ENCODE assay signal across 25 cellular contexts in genomic region chr5:96413028-96413427, GRCh38. TPM values are rescaled to one million over a fixed set of nuclear protein-coding genes. Genes with fewer than 3 reads are reported as not detected.
"Had no signal": no experiment of that assay in that cellular context is flagged by ENCODE, and none has a peak within 500 bp of the region (broad histone marks: within the 10 kb centered on the region; RNA-seq: fewer than 3 reads in every experiment).

No MANE protein-coding gene starts in this region.

- H3K4me3 ChIP-seq: ascending aorta, K562 had no signal

- H3K27me3 ChIP-seq: ascending aorta had no signal

- FAIRE-seq: K562, RCC 7860, TTC549 had no signal

- ATAC-seq: activated CD8-positive, alpha-beta memory T cell treated with anti-CD3 and anti-CD28 coated beads, Interleukin-2, amount 10 ng/mL, durations not matched to agents 7 days and 5 days; K562; PC-3; T-helper 17 cell had no signal

- H3K4me1 ChIP-seq: ascending aorta had no signal

- H3K9me3 ChIP-seq: ascending aorta had no signal

- DNase-seq: activated B cell treated with CpG ODN at 0.5 μM for 24 hours; activated CD4-positive, alpha-beta T cell treated with anti-CD3 and anti-CD28 coated beads for 1 hour; activated CD4-positive, alpha-beta T cell treated with anti-CD3 and anti-CD28 coated beads, Interleukin-2, amount 10 ng/mL, durations not matched to agents 24 days and 14 days; activated CD4-positive, alpha-beta T cell treated with anti-CD3 and anti-CD28 coated beads, Interleukin-2, amount 50 U/mL, for 48 hours; activated CD8-positive, alpha-beta memory T cell treated with anti-CD3 and anti-CD28 coated beads, Interleukin-2, amount 10 ng/mL, durations not matched to agents 7 days and 5 days; activated effector memory CD4-positive, alpha-beta T cell treated with Interleukin-2 at 50 U/mL for 16 hours; activated naive CD4-positive, alpha-beta T cell; activated T-cell treated with anti-CD3 and anti-CD28 coated beads, Interleukin-2, amount 50 U/mL, for 24 hours; Karpas-422; NCI-H1105 treated with DMSO at 0.1 percent for 48 hours; NCI-H1436 treated with DMSO at 0.1 percent for 48 hours; NCI-H187 treated with DMSO at 0.1 percent for 48 hours; NCI-H2081 treated with DMSO at 0.1 percent for 48 hours; NCI-H2171 treated with DMSO at 0.1 percent for 48 hours; NCI-H510A treated with DMSO at 0.1 percent for 48 hours; NCI-H69; PC-3; SHP77 treated with DMSO at 0.1 percent for 48 hours; T-helper 17 cell; T-helper 9 cell had no signal

- H3K27ac ChIP-seq: ascending aorta had no signal

- H3K36me3 ChIP-seq: ascending aorta had no signal

RNA-seq across cellular contexts. Expression of gene PCSK1, which starts 20.0 kb away (rescaled TPM):
- total RNA-seq: activated B cell treated with CpG ODN at 0.5 μM for 24 hours; activated CD4-positive, alpha-beta T cell treated with anti-CD3 and anti-CD28 coated beads, Interleukin-2, amount 10 ng/mL, durations not matched to agents 24 days and 14 days; activated CD8-positive, alpha-beta memory T cell treated with anti-CD3 and anti-CD28 coated beads, Interleukin-2, amount 10 ng/mL, durations not matched to agents 7 days and 5 days; activated T-helper 1 cell treated with anti-CD3 and anti-CD28 coated beads, Interleukin-12 subunit alpha, Interleukin-12 subunit beta, Interleukin-2, Interleukin-4 antibody, amounts not matched to agents 30 ng/mL and 10 ng/mL and 1 ng/mL, durations not matched to agents 14 hours and 24 hours and 36 hours; K562; PC-3; T-helper 17 cell had no signal
- polyA plus RNA-seq: K562 had no signal
